Comparison of ENCODE assay signal across 26 cellular contexts in genomic region chr22:26735019-26735409, GRCh38.
"Had no signal": no experiment of that assay in that cellular context is flagged by ENCODE, and none has a peak within 500 bp of the region (broad histone marks: within the 10 kb centered on the region; RNA-seq: fewer than 3 reads in every experiment).

No MANE protein-coding gene starts in this region.

- H3K27me3 ChIP-seq: gastrocnemius medialis, spleen had no signal

- H3K4me1 ChIP-seq: lower lobe of right lung, spleen had no signal

- H3K27ac ChIP-seq: gastrocnemius medialis, lower lobe of right lung, spleen, thoracic aorta had no signal

- FAIRE-seq: endometrium, keratinocyte had no signal

- H3K9me3 ChIP-seq: gastrocnemius medialis, lower lobe of right lung, spleen, thoracic aorta had no signal

- ATAC-seq: activated CD8-positive, alpha-beta memory T cell treated with anti-CD3 and anti-CD28 coated beads, Interleukin-2, amount 10 ng/mL, durations not matched to agents 7 days and 5 days; activated T-cell treated with anti-CD3 and anti-CD28 coated beads, Interleukin-2, amount 50 U/mL, for 72 hours; gastrocnemius medialis; lower lobe of right lung; natural killer cell treated with Interleukin-12 subunit alpha and Interleukin-12 subunit beta and Interleukin-15 and Interleukin-18, amount 100 ng/mL, for 72 hours had no signal

- H3K4me3 ChIP-seq: gastrocnemius medialis, lower lobe of right lung, spleen, thoracic aorta had no signal

- DNase-seq: activated CD4-positive, alpha-beta memory T cell treated with anti-CD3 and anti-CD28 coated beads, Interleukin-2, amount 10 ng/mL, durations not matched to agents 7 days and 5 days; activated CD4-positive, alpha-beta T cell treated with anti-CD3 and anti-CD28 coated beads, Interleukin-2, amount 10 ng/mL, durations not matched to agents 24 days and 14 days; activated CD4-positive, CD25-positive, alpha-beta regulatory T cell treated with anti-CD3 and anti-CD28 coated beads, Interleukin-2, amount 50 U/mL, for 72 hours; activated CD8-positive, alpha-beta memory T cell treated with anti-CD3 and anti-CD28 coated beads, Interleukin-2, amount 10 ng/mL, durations not matched to agents 7 days and 5 days; activated effector memory CD4-positive, alpha-beta T cell treated with Interleukin-2 at 50 U/mL for 16 hours; activated naive CD4-positive, alpha-beta T cell treated with anti-CD3 and anti-CD28 coated beads for 36 hours; activated naive CD8-positive, alpha-beta T cell treated with anti-CD3 and anti-CD28 coated beads, Interleukin-2, amount 10 ng/mL, durations not matched to agents 7 days and 5 days; activated T-cell treated with anti-CD3 and anti-CD28 coated beads, Interleukin-2, amount 50 U/mL, for 72 hours; amniotic stem cell; central memory CD4-positive, alpha-beta T cell; effector CD8-positive, alpha-beta T cell; erythroblast; gastrocnemius medialis; glutamatergic neuron; hippocampal formation; lower lobe of right lung; mesenchymal stem cell; posterior cingulate gyrus; spleen; stimulated activated CD4-positive, alpha-beta T cell treated with anti-CD3 and anti-CD28 coated beads, Interleukin-2, amount 100 ng/mL, for 48 hours; T-helper 2 cell; trophoblast cell had no signal

- H3K36me3 ChIP-seq: gastrocnemius medialis, lower lobe of right lung, thoracic aorta had no signal
